10 cellular contexts compared by ENCODE assay signal in genomic region chr3:40120816-40121215, GRCh38.
A peak's percentile ranks its signal among the peaks of the same experiment; 100 is the strongest.
DNase-seq lines count a peak whose midpoint lies in the region; ATAC-seq, FAIRE-seq and TF ChIP-seq lines count a peak whose summit lies in the region.
"Had no signal": no experiment of that assay in that cellular context is flagged by ENCODE, and none has a peak within 500 bp of the region (broad histone marks: within the 10 kb centered on the region; RNA-seq: fewer than 3 reads in every experiment).

No MANE protein-coding gene starts in this region.

- TF ChIP-seq CTCF in osteocyte (IDR thresholded peaks at IDR 0.05) (no peak), OCI-LY7 (conservative IDR thresholded peaks at IDR 0.05; ENCODE audit: low read length) (no peak)

- intact Hi-C loops in left ventricle myocardium superior (cut with micrococcal nuclease) (no loop called here), OCI-LY7 (cut with micrococcal nuclease; ENCODE audit: unreplicated experiment) (no loop called here)

- no peaks in the 10 kb centered on the region for H3K4me1 ChIP-seq in OCI-LY7 (ENCODE audit: insufficient read depth, low read length, poor library complexity, severe bottlenecking)

- no peak overlapping the region for H3K27ac ChIP-seq in OCI-LY7 (ENCODE audit: low read depth, low read length, poor library complexity, severe bottlenecking)
- H3K27ac ChIP-seq: thoracic aorta had no signal

- no peaks in the 10 kb centered on the region for H3K9me2 ChIP-seq in OCI-LY7 (ENCODE audit: insufficient read depth, low read length)

- FAIRE-seq in frontal cortex (lab: Jason Lieb, UNC): no peak

- H3K79me2 ChIP-seq in OCI-LY7 (ENCODE audit: insufficient read depth, low read depth, low read length): no peaks in the 10 kb centered on the region

- CTCF ChIA-PET in OCI-LY7 (lab: Charles Lee; ENCODE audit: unreplicated experiment): no interaction called here

- no peak overlapping the region for H3K4me2 ChIP-seq in OCI-LY7 (ENCODE audit: low read length)

- H3K36me3 Mint-ChIP-seq in osteocyte (ENCODE audit: unreplicated experiment): no peaks in the 10 kb centered on the region

- peak overlapping the region; percentile 3 for H3K27ac Mint-ChIP-seq in osteocyte (ENCODE audit: unreplicated experiment)

- H4K20me1 ChIP-seq in OCI-LY7 (ENCODE audit: insufficient read depth, low read length): no peaks in the 10 kb centered on the region

- BruUV-seq in OCI-LY7 (replicated peaks; lab: Mats Ljungman, UMichigan): no TSS peak

- POLR2A ChIA-PET in OCI-LY7 (lab: Charles Lee): no interaction called here

- H3K4me3 ChIP-seq in OCI-LY7 (ENCODE audit: low read depth, low read length, poor library complexity, severe bottlenecking): no peak overlapping the region
- H3K4me3 ChIP-seq: thoracic aorta had no signal

- H3K4me1 Mint-ChIP-seq in osteocyte (ENCODE audit: unreplicated experiment): peaks cover 33% of the 10 kb centered on the region

- DNase-seq in EL: peak; percentile 64
- peak; percentile 81 for DNase-seq in LHCN-M2 (ENCODE audit: low read depth)
- peak; percentile 34 for DNase-seq in cerebellar cortex (ENCODE audit: low spot score)
- no peak for DNase-seq in osteocyte (ENCODE audit: extremely low spot score, unreplicated experiment)
- no peak for DNase-seq in SIG-M5 (lab: John Stamatoyannopoulos, UW)
- DNase-seq in frontal cortex (ENCODE audit: low spot score in 2 of 2): no peak
- DNase-seq in left ventricle myocardium superior: no peak
- DNase-seq in OCI-LY7 (ENCODE audit: low spot score): no peak
- DNase-seq: NCI-H82 had no signal

- no peaks in the 10 kb centered on the region for H3K36me3 ChIP-seq in OCI-LY7 (ENCODE audit: insufficient read depth, low read length)
- H3K36me3 ChIP-seq: thoracic aorta had no signal

- no peaks in the 10 kb centered on the region for H3K27me3 Mint-ChIP-seq in osteocyte (ENCODE audit: unreplicated experiment)

- no peak overlapping the region for H2AFZ ChIP-seq in OCI-LY7 (ENCODE audit: low read length)

- no peak overlapping the region for H3K4me3 Mint-ChIP-seq in osteocyte (ENCODE audit: unreplicated experiment)

- no peak for ATAC-seq in left ventricle myocardium superior

- H3K9me3 Mint-ChIP-seq in osteocyte (ENCODE audit: unreplicated experiment): no peaks in the 10 kb centered on the region

- H3K9me3 ChIP-seq in OCI-LY7 (ENCODE audit: low read length): no peaks in the 10 kb centered on the region
- H3K9me3 ChIP-seq: thoracic aorta had no signal

Comparison
In these comparisons a context has a peak if more than half of its experiments do, and no peak if none do; other contexts are left out.
1. DNase-seq: peak in EL (single experiment), LHCN-M2 (single experiment) and cerebellar cortex (single experiment); none in osteocyte (single experiment), SIG-M5 (single experiment), frontal cortex (0 of 2), left ventricle myocardium superior (single experiment) and OCI-LY7 (single experiment).